16 cellular contexts compared by ENCODE assay signal in genomic region chr14:59251811-59252771, GRCh38.
A peak's percentile ranks its signal among the peaks of the same experiment; 100 is the strongest.
DNase-seq lines count a peak whose midpoint lies in the region; ATAC-seq and TF ChIP-seq lines count a peak whose summit lies in the region.
"Had no signal": no experiment of that assay in that cellular context is flagged by ENCODE, and none has a peak within 500 bp of the region (broad histone marks: within the 10 kb centered on the region; RNA-seq: fewer than 3 reads in every experiment).

No MANE protein-coding gene starts in this region.

- peaks cover 6% of the 10 kb centered on the region for H3K4me1 Mint-ChIP-seq in neural crest cell

- H3K4me3 ChIP-seq in coronary artery (no peak overlapping the region), upper lobe of right lung (no peak overlapping the region)
- H3K4me3 ChIP-seq: spleen had no signal

- ATAC-seq in upper lobe of right lung (no peak), HG03442 (IDR thresholded peaks at IDR 0.05; ENCODE audit: unreplicated experiment) (no peak)
- ATAC-seq: effector memory CD8-positive, alpha-beta T cell; PC-3 had no signal

- intact Hi-C loops in upper lobe of right lung (cut with DNase I), result no loop called here

- DNase-seq in G401 (ENCODE audit: low spot score) (peak; percentile 80), NCI-H2227 (lab: John Stamatoyannopoulos, UW; ENCODE audit: unreplicated experiment) (peak; percentile 84), coronary artery (ENCODE audit: low spot score) (no peak), neural crest cell (ENCODE audit: low read depth, low spot score) (no peak), NCI-H1694 treated with DMSO at 0.1 percent for 48 hours (lab: John Stamatoyannopoulos, UW) (no peak), upper lobe of right lung (no peak), RPMI8226 (no peak)
- DNase-seq: activated CD4-positive, alpha-beta T cell treated with anti-CD3 and anti-CD28 coated beads, Interleukin-2, amount 50 U/mL, for 1 hour; effector memory CD8-positive, alpha-beta T cell; glutamatergic neuron; Karpas-422; PC-3; spleen; T-helper 2 cell had no signal

- no peaks in the 10 kb centered on the region for H3K27me3 Mint-ChIP-seq in neural crest cell (ENCODE audit: low read depth)
- H3K27me3 Mint-ChIP-seq: effector memory CD8-positive, alpha-beta T cell had no signal

- peak overlapping the region; percentile 8 for H3K27ac Mint-ChIP-seq in neural crest cell (ENCODE audit: unreplicated experiment)
- H3K27ac Mint-ChIP-seq: activated T-helper 1 cell treated with anti-CD3 and anti-CD28 coated beads, Interleukin-12 subunit alpha, Interleukin-12 subunit beta, Interleukin-2, Interleukin-4 antibody, amounts not matched to agents 30 ng/mL and 10 ng/mL and 1 ng/mL, durations not matched to agents 14 hours and 24 hours and 36 hours; effector memory CD8-positive, alpha-beta T cell had no signal

- H3K27me3 ChIP-seq in upper lobe of right lung, result no peaks in the 10 kb centered on the region
- H3K27me3 ChIP-seq: spleen had no signal

- H3K36me3 Mint-ChIP-seq in neural crest cell (ENCODE audit: low read depth), result no peaks in the 10 kb centered on the region

- in situ Hi-C loops in G401 (cut with HindIII; ENCODE audit: low sequenced_read_pairs), result no loop called here

- peaks cover 48% of the 10 kb centered on the region for H3K4me1 ChIP-seq in upper lobe of right lung

- no peak overlapping the region for H3K4me3 Mint-ChIP-seq in neural crest cell
- H3K4me3 Mint-ChIP-seq: activated T-helper 1 cell treated with anti-CD3 and anti-CD28 coated beads, Interleukin-12 subunit alpha, Interleukin-12 subunit beta, Interleukin-2, Interleukin-4 antibody, amounts not matched to agents 30 ng/mL and 10 ng/mL and 1 ng/mL, durations not matched to agents 14 hours and 24 hours and 36 hours; effector memory CD8-positive, alpha-beta T cell had no signal

- H3K36me3 ChIP-seq in upper lobe of right lung, result no peaks in the 10 kb centered on the region
- H3K36me3 ChIP-seq: spleen had no signal

- H3K9me3 Mint-ChIP-seq in neural crest cell, result no peaks in the 10 kb centered on the region
- H3K9me3 Mint-ChIP-seq: activated T-helper 1 cell treated with anti-CD3 and anti-CD28 coated beads, Interleukin-12 subunit alpha, Interleukin-12 subunit beta, Interleukin-2, Interleukin-4 antibody, amounts not matched to agents 30 ng/mL and 10 ng/mL and 1 ng/mL, durations not matched to agents 14 hours and 24 hours and 36 hours; effector memory CD8-positive, alpha-beta T cell had no signal

- H3K27ac ChIP-seq in coronary artery (peak overlapping the region; percentile 78 to 96), upper lobe of right lung (no peak overlapping the region)

- H3K9me3 ChIP-seq in upper lobe of right lung, result no peaks in the 10 kb centered on the region
- H3K9me3 ChIP-seq: spleen had no signal

- TF ChIP-seq CTCF in coronary artery (IDR thresholded peaks at IDR 0.05), result no peak
- TF ChIP-seq CTCF in neural crest cell (conservative IDR thresholded peaks at IDR 0.05), result no peak
- no peak for TF ChIP-seq CTCF in upper lobe of right lung (IDR thresholded peaks at IDR 0.05)

Comparison
In these comparisons a context has a peak if more than half of its experiments do, and no peak if none do; other contexts are left out.
1. DNase-seq: peak in G401 (single experiment) and NCI-H2227 (single experiment); none in coronary artery (single experiment), neural crest cell (single experiment), NCI-H1694 treated with DMSO at 0.1 percent for 48 hours (single experiment), upper lobe of right lung (single experiment) and RPMI8226 (single experiment).